8 cellular contexts compared by ENCODE assay signal in genomic region chr5:16936150-16937022, GRCh38. TPM values are rescaled to one million over a fixed set of nuclear protein-coding genes. Genes with fewer than 3 reads are reported as not detected.
DNase-seq lines count a peak whose midpoint lies in the region; ATAC-seq and TF ChIP-seq lines count a peak whose summit lies in the region.

Gene MYO10 (minus strand): TSS chr5:16936288. CDS start chr5:16935808, 480 bp downstream.

- peak; percentile 71 to 73 for DNase-seq in NOMO-1 (lab: John Stamatoyannopoulos, UW; ENCODE audit: unreplicated experiment in 2 of 2)
- DNase-seq in activated T-cell treated with anti-CD3 and anti-CD28 coated beads for 4 hours, result peak; percentile 31
- peak; percentile 20 for DNase-seq in stimulated activated CD8-positive, alpha-beta memory T cell treated with anti-CD3 and anti-CD28 coated beads, Interleukin-7, amount 100 ng/mL, for 24 hours (ENCODE audit: low read depth)

- peaks cover 9 to 18% of the 10 kb centered on the region in 2 donors for H3K4me1 ChIP-seq in mucosa of rectum (ENCODE audit: control insufficient read depth in 2 of 2, insufficient read depth in 2 of 2, low read length in 2 of 2)

- ATAC-seq in GM18519 (IDR thresholded peaks at IDR 0.05; ENCODE audit: low FRiP score, unreplicated experiment), result peak; percentile 44
- ATAC-seq in HG03175 (IDR thresholded peaks at IDR 0.05; ENCODE audit: unreplicated experiment), result peak; percentile 40
- ATAC-seq in esophagus mucosa, result peak; percentile 91

- H3K27ac ChIP-seq in 22Rv1, result peak within 1 kb of the TSS; percentile 70
- peak within 1 kb of the TSS; percentile 94 to 95 for H3K27ac ChIP-seq in mucosa of rectum (ENCODE audit: low read depth in 2 of 2, low read length in 2 of 2)

- H3K9me3 ChIP-seq in mucosa of rectum (ENCODE audit: control insufficient read depth in 2 of 2, low read length in 2 of 2), result no peaks in the 10 kb centered on the region

- H3K36me3 ChIP-seq in mucosa of rectum (ENCODE audit: control insufficient read depth in 2 of 2, insufficient read depth in 2 of 2, low read length in 2 of 2), result no peaks in the 10 kb centered on the region

- TF ChIP-seq CTCF in 22Rv1 (IDR thresholded peaks at IDR 0.05), result no peak

- peak within 1 kb of the TSS; percentile 85 to 91 for H3K9ac ChIP-seq in mucosa of rectum (ENCODE audit: low read depth in 1 of 2, low read length in 2 of 2)

- H3K27me3 ChIP-seq in mucosa of rectum (ENCODE audit: control insufficient read depth in 2 of 2, insufficient read depth in 2 of 2, low read length in 2 of 2), result peaks cover 2% of the 10 kb centered on the region in 2 donors

- H3K4me3 ChIP-seq in mucosa of rectum (ENCODE audit: low read length in 2 of 2), result peak within 1 kb of the TSS; percentile 73 to 87

RNA-seq across cellular contexts. Expression of gene MYO10, which starts in this region (rescaled TPM):
- 27.3 TPM for total RNA-seq in esophagus mucosa

Comparison
In these comparisons a context has a peak if more than half of its experiments do, and no peak if none do; other contexts are left out.
1. Peak in every context shown above with its lines: DNase-seq, ATAC-seq, H3K4me3 ChIP-seq and H3K27ac ChIP-seq.
2. ATAC-seq: peak in every context shown above with its lines; median percentile 91 in esophagus mucosa; 44 in GM18519; 40 in HG03175.
3. DNase-seq: peak in every context shown above with its lines; median percentile 72 in NOMO-1; 31 in activated T-cell treated with anti-CD3 and anti-CD28 coated beads for 4 hours; 20 in stimulated activated CD8-positive, alpha-beta memory T cell treated with anti-CD3 and anti-CD28 coated beads, Interleukin-7, amount 100 ng/mL, for 24 hours.